Comparison of ENCODE assay signal across 8 cellular contexts in the genomic region with DNA sequence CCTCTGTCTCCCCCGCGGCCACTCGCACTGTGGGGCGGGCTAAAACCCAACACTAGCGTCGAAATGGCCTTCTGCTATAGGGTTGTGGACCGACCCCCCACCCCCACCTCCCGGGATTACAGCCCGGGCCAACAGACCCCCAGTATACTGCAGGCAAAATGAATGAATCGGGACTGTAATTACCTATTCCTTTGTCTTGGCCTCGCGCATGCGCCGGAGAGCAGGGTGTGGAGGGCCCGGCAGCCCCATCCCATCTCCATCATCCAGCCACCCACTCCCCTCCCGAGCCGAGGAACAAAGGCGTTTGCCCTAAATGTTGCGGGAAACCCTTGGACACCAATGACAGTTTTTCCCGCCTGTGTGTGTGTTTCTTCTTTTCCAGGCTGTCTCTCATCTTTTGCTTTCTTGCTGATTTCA. TPM values are rescaled to one million over a fixed set of nuclear protein-coding genes. Genes with fewer than 3 reads are reported as not detected.
DNase-seq lines count a peak whose midpoint lies in the region; ATAC-seq and TF ChIP-seq lines count a peak whose summit lies in the region.

No MANE protein-coding gene starts in this region.

- H3K36me3 ChIP-seq in BLaER1 treated with 17β-estradiol and CSF1 and Interleukin-3, amounts not matched to agents 10 nM and 100 nM = 0 out of 22 replicates have a peak, but pooled peaks cover 0 to 5% (median 0%) of the 10 kb centered on the region in 11 experiments
- H3K36me3 ChIP-seq in MM.1S (replicated peaks; ENCODE audit: insufficient read depth, low read length) = no peaks in the 10 kb centered on the region
- H3K36me3 ChIP-seq in breast epithelium = no peaks in the 10 kb centered on the region
- no peaks in the 10 kb centered on the region for H3K36me3 ChIP-seq in lower lobe of right lung
- no peaks in the 10 kb centered on the region for H3K36me3 ChIP-seq in upper lobe of right lung

- peaks cover 4 to 17% (median 6%) of the 10 kb centered on the region in 11 experiments; a peak in 16 of 22 replicates for H3K27me3 ChIP-seq in BLaER1 treated with 17β-estradiol and CSF1 and Interleukin-3, amounts not matched to agents 10 nM and 100 nM
- H3K27me3 ChIP-seq in MM.1S (replicated peaks; ENCODE audit: insufficient read depth, low read length) (no peaks in the 10 kb centered on the region), breast epithelium (no peaks in the 10 kb centered on the region), lower lobe of right lung (ENCODE audit: low read depth) (peaks cover 16% of the 10 kb centered on the region), upper lobe of right lung (no peaks in the 10 kb centered on the region)

- H3K79me2 ChIP-seq in MM.1S (ENCODE audit: low read length) = peaks cover 59% of the 10 kb centered on the region

- peak overlapping the region in 8 of 11 experiments; percentile 75 to 88 (median 82); a peak in 12 of 22 replicates for H3K9ac ChIP-seq in BLaER1 treated with 17β-estradiol and CSF1 and Interleukin-3, amounts not matched to agents 10 nM and 100 nM
- peak overlapping the region; percentile 70; the same call in 1 of the 2 replicates for H3K9ac ChIP-seq in MM.1S (ENCODE audit: low read length)

- peaks cover 33% of the 10 kb centered on the region for H3F3A ChIP-seq in MM.1S (ENCODE audit: insufficient read depth, low read length)

- no peak for TF ChIP-seq CTCF in MM.1S (IDR thresholded peaks at IDR 0.05; ENCODE audit: low read length)
- TF ChIP-seq CTCF in breast epithelium (IDR thresholded peaks at IDR 0.05) = no peak
- no peak for TF ChIP-seq CTCF in lower lobe of right lung (IDR thresholded peaks at IDR 0.05)
- TF ChIP-seq CTCF in upper lobe of right lung (IDR thresholded peaks at IDR 0.05) = no peak

- H2AFZ ChIP-seq in MM.1S (ENCODE audit: low read length) = peak overlapping the region; percentile 45; the same call in 1 of the 2 replicates

- peaks cover 0 to 53% (median 14%) of the 10 kb centered on the region in 11 experiments; a peak in 12 of 22 replicates for H4K20me1 ChIP-seq in BLaER1 treated with 17β-estradiol and CSF1 and Interleukin-3, amounts not matched to agents 10 nM and 100 nM
- H4K20me1 ChIP-seq in MM.1S (ENCODE audit: insufficient read depth, low read length) = no peaks in the 10 kb centered on the region

- 0 out of 22 replicates have a peak overlapping the region, but pooled peaks of 1 of the 11 experiments have one; percentile 70 for H3K27ac ChIP-seq in BLaER1 treated with 17β-estradiol and CSF1 and Interleukin-3, amounts not matched to agents 10 nM and 100 nM
- H3K27ac ChIP-seq in MM.1S (ENCODE audit: low read length) = peak overlapping the region; percentile 54; the same call in 1 of the 2 replicates
- H3K27ac ChIP-seq in breast epithelium = peak overlapping the region; percentile 68 to 85
- no peak overlapping the region for H3K27ac ChIP-seq in lower lobe of right lung
- H3K27ac ChIP-seq in upper lobe of right lung = no peak overlapping the region

- DNase-seq in MM.1S (no peak), breast epithelium (ENCODE audit: low spot score in 2 of 2) (no peak), lower lobe of right lung (no peak), upper lobe of right lung (peak; percentile 63)

- peaks cover 5 to 39% (median 21%) of the 10 kb centered on the region in 10 experiments; a peak in 19 of 20 replicates for H3K4me1 ChIP-seq in BLaER1 treated with 17β-estradiol and CSF1 and Interleukin-3, amounts not matched to agents 10 nM and 100 nM
- H3K4me1 ChIP-seq in MM.1S (ENCODE audit: low read length) (peaks cover 30% of the 10 kb centered on the region), breast epithelium (no peaks in the 10 kb centered on the region), lower lobe of right lung (peaks cover 16% of the 10 kb centered on the region), upper lobe of right lung (peaks cover 9% of the 10 kb centered on the region)

- no peaks in the 10 kb centered on the region for H3K9me3 ChIP-seq in BLaER1 treated with 17β-estradiol and CSF1 and Interleukin-3, amounts not matched to agents 10 nM and 100 nM (replicated peaks in 1 of 11)
- H3K9me3 ChIP-seq in MM.1S (replicated peaks; ENCODE audit: insufficient read depth, low read length) (no peaks in the 10 kb centered on the region), breast epithelium (no peaks in the 10 kb centered on the region), lower lobe of right lung (no peaks in the 10 kb centered on the region), upper lobe of right lung (no peaks in the 10 kb centered on the region)

- ATAC-seq in GM19372 (IDR thresholded peaks at IDR 0.05; ENCODE audit: low read depth, unreplicated experiment) (peak; percentile 5), lower lobe of right lung (peak in 1 of 2 donors; percentile 15), upper lobe of right lung (no peak), GM21447 (IDR thresholded peaks at IDR 0.05; ENCODE audit: unreplicated experiment) (no peak), esophagus mucosa (no peak)

- peak overlapping the region; percentile 76 to 91 (median 80) for H3K4me3 ChIP-seq in BLaER1 treated with 17β-estradiol and CSF1 and Interleukin-3, amounts not matched to agents 10 nM and 100 nM
- H3K4me3 ChIP-seq in MM.1S (ENCODE audit: low read length) = peak overlapping the region; percentile 87
- peak overlapping the region; percentile 64 to 82 (median 64) for H3K4me3 ChIP-seq in breast epithelium
- H3K4me3 ChIP-seq in lower lobe of right lung = peak overlapping the region; percentile 66
- H3K4me3 ChIP-seq in upper lobe of right lung = peak overlapping the region; percentile 60

- TF ChIP-seq POLR2A in breast epithelium (IDR thresholded peaks at IDR 0.05) = no peak

- no peaks in the 10 kb centered on the region for H3K9me2 ChIP-seq in MM.1S (replicated peaks; ENCODE audit: insufficient read depth, low read length)

- intact Hi-C loops in breast epithelium (cut with DNase I; ENCODE audit: low total_unique reads) = no loop called here
- intact Hi-C loops in lower lobe of right lung (cut with DNase I) = loop anchor here (10.0 kb wide), 1 partner anchor 1086 kb away; no protein-coding TSS in a partner anchor
- intact Hi-C loops in upper lobe of right lung (cut with DNase I) = loop anchor here (10.0 kb wide), 1 partner anchor 1066 kb away; no protein-coding TSS in a partner anchor

- peak overlapping the region; percentile 81 to 96 (median 92) for H3K4me2 ChIP-seq in BLaER1 treated with 17β-estradiol and CSF1 and Interleukin-3, amounts not matched to agents 10 nM and 100 nM
- H3K4me2 ChIP-seq in MM.1S (ENCODE audit: low read depth, low read length) = peak overlapping the region; percentile 72

RNA-seq across cellular contexts. Expression of gene BASP1, which starts 1.6 kb away (rescaled TPM):
- total RNA-seq in breast epithelium (10 to 100 TPM; 19.9 to 50.1 (median 34.9) TPM), lower lobe of right lung (25.8 TPM), upper lobe of right lung (31.1 TPM), esophagus mucosa (4.9 TPM)

Comparison
In these comparisons a context has a peak if more than half of its experiments do, and no peak if none do; other contexts are left out.
1. H3K27ac ChIP-seq: peak in MM.1S (single experiment) and breast epithelium (2 of 2); none in lower lobe of right lung (single experiment) and upper lobe of right lung (single experiment).
2. Peak in every context shown above with its lines, with median percentiles within 50 percentile points of each other: H3K4me3 ChIP-seq.